8 cellular contexts compared by ENCODE assay signal in genomic region chr12:27969011-27969900, GRCh38.
DNase-seq lines count a peak whose midpoint lies in the region; ATAC-seq and TF ChIP-seq lines count a peak whose summit lies in the region.

No MANE protein-coding gene starts in this region.

- H3K27ac ChIP-seq in stomach smooth muscle (ENCODE audit: low read length), result peak overlapping the region; percentile 18

- no peak overlapping the region for H3K27ac Mint-ChIP-seq in central memory CD8-positive, alpha-beta T cell (ENCODE audit: low read depth)

- ATAC-seq in central memory CD8-positive, alpha-beta T cell (replicated peaks; ENCODE audit: extremely low read depth, poor library complexity, severe bottlenecking), result no peak
- ATAC-seq in HG02981 (IDR thresholded peaks at IDR 0.05; ENCODE audit: unreplicated experiment), result no peak

- peaks cover 23% of the 10 kb centered on the region for H3K4me1 ChIP-seq in stomach smooth muscle (ENCODE audit: control insufficient read depth, insufficient read depth, low read length)

- no peak for TF ChIP-seq CTCF in GM06990 (IDR thresholded peaks at IDR 0.05; ENCODE audit: insufficient read depth, low read length, poor library complexity, severe bottlenecking)

- H3K9me3 Mint-ChIP-seq in central memory CD8-positive, alpha-beta T cell, result no peaks in the 10 kb centered on the region

- H3K36me3 ChIP-seq in GM06990 (ENCODE audit: control insufficient read depth, insufficient read depth, low read length), result no peaks in the 10 kb centered on the region
- no peaks in the 10 kb centered on the region for H3K36me3 ChIP-seq in stomach smooth muscle (ENCODE audit: control insufficient read depth in 2 of 2, insufficient read depth in 2 of 2, low read length in 2 of 2)

- H3K9ac ChIP-seq in stomach smooth muscle (ENCODE audit: low read length in 2 of 2), result peak overlapping the region; percentile 13 to 61

- peak overlapping the region; percentile 79 for H3K4me3 Mint-ChIP-seq in central memory CD8-positive, alpha-beta T cell

- no peaks in the 10 kb centered on the region for H3K27me3 ChIP-seq in GM06990 (replicated peaks; ENCODE audit: control insufficient read depth, insufficient read depth, low read length)
- peaks cover 32 to 72% of the 10 kb centered on the region in 2 donors for H3K27me3 ChIP-seq in stomach smooth muscle (ENCODE audit: control insufficient read depth in 1 of 2, insufficient read depth in 2 of 2, low read length in 2 of 2)

- DNase-seq in GM06990 (ENCODE audit: extremely low read depth, insufficient read length) (no peak), NCI-H2171 treated with DMSO at 0.1 percent for 48 hours (lab: John Stamatoyannopoulos, UW) (peak; percentile 95), left kidney (ENCODE audit: low read depth, low spot score) (peak; percentile 55), SKM-1 (lab: John Stamatoyannopoulos, UW; ENCODE audit: unreplicated experiment) (no peak), SIG-M5 (lab: John Stamatoyannopoulos, UW) (no peak)
- DNase-seq in central memory CD8-positive, alpha-beta T cell (ENCODE audit: low spot score in 2 of 2), result no peak

- H3K27me3 Mint-ChIP-seq in central memory CD8-positive, alpha-beta T cell, result peaks cover 96% of the 10 kb centered on the region

- peak overlapping the region; percentile 54 for H3K4me3 ChIP-seq in GM06990 (replicated peaks; ENCODE audit: low read depth, low read length)
- peak overlapping the region; percentile 52 to 76 for H3K4me3 ChIP-seq in stomach smooth muscle (ENCODE audit: low read length in 2 of 2)

- H3K36me3 Mint-ChIP-seq in central memory CD8-positive, alpha-beta T cell (ENCODE audit: insufficient read depth), result no peaks in the 10 kb centered on the region

- H3K4me1 Mint-ChIP-seq in central memory CD8-positive, alpha-beta T cell, result peaks cover 9% of the 10 kb centered on the region

- H3K9me3 ChIP-seq in stomach smooth muscle (ENCODE audit: control insufficient read depth in 2 of 2, low read length in 2 of 2), result no peaks in the 10 kb centered on the region

Comparison
In these comparisons a context has a peak if more than half of its experiments do, and no peak if none do; other contexts are left out.
1. DNase-seq: peak in NCI-H2171 treated with DMSO at 0.1 percent for 48 hours (single experiment) and left kidney (single experiment); none in GM06990 (single experiment), central memory CD8-positive, alpha-beta T cell (0 of 2), SKM-1 (single experiment) and SIG-M5 (single experiment).